14 cellular contexts compared by ENCODE assay signal in genomic region chr2:172596776-172597175, GRCh38. TPM values are rescaled to one million over a fixed set of nuclear protein-coding genes. Genes with fewer than 3 reads are reported as not detected.
DNase-seq lines count a peak whose midpoint lies in the region; ATAC-seq lines count a peak whose summit lies in the region.
"Had no signal": no experiment of that assay in that cellular context is flagged by ENCODE, and none has a peak within 500 bp of the region (broad histone marks: within the 10 kb centered on the region; RNA-seq: fewer than 3 reads in every experiment).

No MANE protein-coding gene starts in this region.

- DNase-seq in RPMI8226: peak; percentile 82
- DNase-seq in activated CD4-positive, alpha-beta memory T cell treated with anti-CD3 and anti-CD28 coated beads, Interleukin-2, amount 10 ng/mL, durations not matched to agents 7 days and 5 days: no peak
- no peak for DNase-seq in AG20443 (ENCODE audit: low spot score)
- DNase-seq in MG63: no peak
- DNase-seq: activated effector memory CD4-positive, alpha-beta T cell treated with Interleukin-2 at 50 U/mL for 16 hours; amygdala; MV-4-11; naive thymus-derived CD4-positive, alpha-beta T cell; NCI-H345 had no signal

- POLR2A ChIA-PET in activated CD4-positive, alpha-beta memory T cell treated with anti-CD3 and anti-CD28 coated beads, Interleukin-2, amount 10 ng/mL, durations not matched to agents 7 days and 5 days (lab: Charles Lee): no interaction called here

- H3K4me3 Mint-ChIP-seq in activated CD4-positive, alpha-beta memory T cell treated with anti-CD3 and anti-CD28 coated beads, Interleukin-2, amount 10 ng/mL, durations not matched to agents 7 days and 5 days: no peak overlapping the region
- H3K4me3 Mint-ChIP-seq: naive thymus-derived CD4-positive, alpha-beta T cell had no signal

- H3K36me3 Mint-ChIP-seq in activated CD4-positive, alpha-beta memory T cell treated with anti-CD3 and anti-CD28 coated beads, Interleukin-2, amount 10 ng/mL, durations not matched to agents 7 days and 5 days (ENCODE audit: low read depth): peaks cover 57% of the 10 kb centered on the region

- no peak overlapping the region for H3K27ac Mint-ChIP-seq in activated CD4-positive, alpha-beta memory T cell treated with anti-CD3 and anti-CD28 coated beads, Interleukin-2, amount 10 ng/mL, durations not matched to agents 7 days and 5 days
- H3K27ac Mint-ChIP-seq: naive thymus-derived CD4-positive, alpha-beta T cell; progenitor cell of endocrine pancreas had no signal

- H3K9me3 ChIP-seq in MG63: no peaks in the 10 kb centered on the region

- ATAC-seq in GM18867 (IDR thresholded peaks at IDR 0.05; ENCODE audit: unreplicated experiment) (peak; percentile 86), GM21717 (IDR thresholded peaks at IDR 0.05; ENCODE audit: unreplicated experiment) (peak; percentile 78), HG03108 (IDR thresholded peaks at IDR 0.05; ENCODE audit: unreplicated experiment) (peak; percentile 68)
- ATAC-seq: naive thymus-derived CD4-positive, alpha-beta T cell had no signal

- no peaks in the 10 kb centered on the region for H3K4me1 Mint-ChIP-seq in activated CD4-positive, alpha-beta memory T cell treated with anti-CD3 and anti-CD28 coated beads, Interleukin-2, amount 10 ng/mL, durations not matched to agents 7 days and 5 days

- no peaks in the 10 kb centered on the region for H3K27me3 ChIP-seq in MG63

- no peak overlapping the region for H3K4me3 ChIP-seq in MG63
- H3K4me3 ChIP-seq: lung had no signal

- peaks cover 48% of the 10 kb centered on the region for H3K36me3 ChIP-seq in MG63

- H3K27me3 Mint-ChIP-seq in activated CD4-positive, alpha-beta memory T cell treated with anti-CD3 and anti-CD28 coated beads, Interleukin-2, amount 10 ng/mL, durations not matched to agents 7 days and 5 days: no peaks in the 10 kb centered on the region
- H3K27me3 Mint-ChIP-seq: naive thymus-derived CD4-positive, alpha-beta T cell; progenitor cell of endocrine pancreas had no signal

- H3K9me3 Mint-ChIP-seq in activated CD4-positive, alpha-beta memory T cell treated with anti-CD3 and anti-CD28 coated beads, Interleukin-2, amount 10 ng/mL, durations not matched to agents 7 days and 5 days: no peaks in the 10 kb centered on the region
- H3K9me3 Mint-ChIP-seq: naive thymus-derived CD4-positive, alpha-beta T cell had no signal

- CTCF ChIA-PET in activated CD4-positive, alpha-beta memory T cell treated with anti-CD3 and anti-CD28 coated beads, Interleukin-2, amount 10 ng/mL, durations not matched to agents 7 days and 5 days (lab: Charles Lee): no interaction called here

RNA-seq across cellular contexts. Expression of gene PDK1, which starts 40.9 kb away (rescaled TPM):
- total RNA-seq in activated CD4-positive, alpha-beta memory T cell treated with anti-CD3 and anti-CD28 coated beads, Interleukin-2, amount 10 ng/mL, durations not matched to agents 7 days and 5 days: 10 to 100 TPM; 30.7 to 38.5 TPM
- total RNA-seq in MG63 (2014; rRNA removed; shearing (Covaris generic); ENCODE audit: low replicate concordance): 11.5 and 26.4 TPM in 2 replicates
